18 cellular contexts compared by ENCODE assay signal in the genomic region with DNA sequence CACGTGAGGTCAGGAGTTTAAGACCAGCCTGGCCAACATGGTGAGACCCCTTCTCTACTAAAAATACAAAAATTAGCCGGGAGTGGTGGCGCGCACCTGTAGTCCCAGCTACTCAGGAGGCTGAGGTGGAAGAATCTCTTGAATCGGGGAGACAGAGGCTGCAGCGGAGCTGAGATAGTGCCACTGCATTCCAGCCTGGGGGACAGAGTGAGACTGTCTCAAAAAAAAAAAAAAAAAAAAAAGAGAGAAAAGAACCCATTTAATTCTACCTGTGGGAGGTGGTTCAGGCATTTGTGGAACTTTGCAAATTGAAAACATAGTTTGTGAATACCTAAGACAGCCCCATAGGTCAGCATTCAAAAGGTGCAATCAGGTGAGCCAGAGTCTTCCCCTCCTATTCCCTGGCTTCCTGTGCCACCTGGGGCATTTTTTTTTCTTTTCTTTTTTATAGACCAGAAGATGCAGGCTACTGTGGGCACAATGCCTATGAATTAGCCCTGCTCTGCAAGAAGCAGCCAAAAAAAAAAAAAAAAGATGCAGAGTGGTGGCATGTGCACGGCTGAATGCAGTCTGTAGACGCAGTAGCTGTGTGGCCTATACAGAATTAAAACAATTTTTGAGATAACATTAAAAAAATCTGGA. TPM values are rescaled to one million over a fixed set of nuclear protein-coding genes. Genes with fewer than 3 reads are reported as not detected.
A peak's percentile ranks its signal among the peaks of the same experiment; 100 is the strongest.
DNase-seq lines count a peak whose midpoint lies in the region; ATAC-seq and TF ChIP-seq lines count a peak whose summit lies in the region.
"Had no signal": no experiment of that assay in that cellular context is flagged by ENCODE, and none has a peak within 500 bp of the region (broad histone marks: within the 10 kb centered on the region; RNA-seq: fewer than 3 reads in every experiment).

No MANE protein-coding gene starts in this region.

- WGBS in mesodermal cell (ENCODE audit: insufficient coverage in 2 of 2), 2 experiments: 93 to 95% methylated on average over 5 of the region's 8 CpGs

- H3K27me3 ChIP-seq in cardiac muscle cell: no peaks in the 10 kb centered on the region
- H3K27me3 ChIP-seq: SJSA1 had no signal

- no peak for TF ChIP-seq CTCF in cardiac muscle cell (IDR thresholded peaks at IDR 0.05; ENCODE audit: low read depth, low read length)

- H3K27ac ChIP-seq in cardiac muscle cell (peak overlapping the region; percentile 79), mesodermal cell (ENCODE audit: low read depth, low read length, severe bottlenecking) (peak overlapping the region; percentile 82)
- H3K27ac ChIP-seq: BLaER1, PC-9, SJSA1 had no signal

- intact Hi-C loops in cardiac septum (cut with DNase I): no loop called here

- H3K4me3 ChIP-seq in cardiac muscle cell (no peak overlapping the region), mesodermal cell (ENCODE audit: extremely low read depth, insufficient read depth, low read length, poor library complexity, severe bottlenecking) (no peak overlapping the region)
- H3K4me3 ChIP-seq: BLaER1, PC-9, SJSA1 had no signal

- H3K9me3 ChIP-seq in cardiac muscle cell (ENCODE audit: low read depth) (no peaks in the 10 kb centered on the region), mesodermal cell (ENCODE audit: control insufficient read depth, low read length) (no peaks in the 10 kb centered on the region)
- H3K9me3 ChIP-seq: BLaER1, SJSA1 had no signal

- DNase-seq in cardiac muscle cell (ENCODE audit: low read depth in 1 of 2, low spot score in 1 of 2) (no peak), cardiac septum (ENCODE audit: low spot score) (no peak), cerebellar cortex (ENCODE audit: low spot score) (peak; percentile 59), NCI-H2029 (lab: John Stamatoyannopoulos, UW) (no peak), DMS153 treated with DMSO at 0.1 percent for 48 hours (lab: John Stamatoyannopoulos, UW; ENCODE audit: unreplicated experiment) (no peak)
- DNase-seq: CD8-positive, alpha-beta memory T cell; DND-41; GF-D8; IMR-90; Kasumi-1; NCI-H1105 treated with DMSO at 0.1 percent for 48 hours; NCI-H446 treated with DMSO at 0.1 percent for 48 hours; NK-92 treated with Interleukin-12 subunit alpha and Interleukin-12 subunit beta, amount 100 ng/mL, for 24 hours; PC-9 had no signal

- H3K36me3 ChIP-seq in cardiac muscle cell: no peaks in the 10 kb centered on the region
- H3K36me3 ChIP-seq in mesodermal cell (ENCODE audit: control insufficient read depth, insufficient read depth, low read length): no peaks in the 10 kb centered on the region
- H3K36me3 ChIP-seq: BLaER1, SJSA1 had no signal

- no peak for ATAC-seq in GM21526 (IDR thresholded peaks at IDR 0.05; ENCODE audit: low FRiP score, unreplicated experiment)

- H3K4me1 ChIP-seq in cardiac muscle cell (ENCODE audit: low read depth): peaks cover 37% of the 10 kb centered on the region
- H3K4me1 ChIP-seq in mesodermal cell (ENCODE audit: control insufficient read depth, insufficient read depth, low read length, poor library complexity, severe bottlenecking): peaks cover 61% of the 10 kb centered on the region

RNA-seq across cellular contexts. Expression of gene SOCS3, which starts 9.1 kb away (rescaled TPM):
- total RNA-seq in cardiac muscle cell (51.7 and 59.0 TPM in 2 replicates), cardiac septum (49.9 TPM)
- polyA plus RNA-seq in cardiac muscle cell: 33.3 and 45.5 TPM in 2 replicates
- 37.6 TPM for polyA plus RNA-seq in mesodermal cell (2013, experiment 1 of 2)
- 29.9 TPM for polyA plus RNA-seq in mesodermal cell (2013, experiment 2 of 2)

RNA-seq across cellular contexts. Expression of gene PGS1, which starts 9.5 kb away (rescaled TPM):
- total RNA-seq in cardiac muscle cell (52.5 and 64.7 TPM in 2 replicates), cardiac septum (22.1 TPM)
- 46.7 and 50.7 TPM in 2 replicates for polyA plus RNA-seq in cardiac muscle cell
- polyA plus RNA-seq in mesodermal cell (2013, experiment 1 of 2): 36.8 TPM
- 28.0 TPM for polyA plus RNA-seq in mesodermal cell (2013, experiment 2 of 2)
